8 cellular contexts compared by ENCODE assay signal in the genomic region with DNA sequence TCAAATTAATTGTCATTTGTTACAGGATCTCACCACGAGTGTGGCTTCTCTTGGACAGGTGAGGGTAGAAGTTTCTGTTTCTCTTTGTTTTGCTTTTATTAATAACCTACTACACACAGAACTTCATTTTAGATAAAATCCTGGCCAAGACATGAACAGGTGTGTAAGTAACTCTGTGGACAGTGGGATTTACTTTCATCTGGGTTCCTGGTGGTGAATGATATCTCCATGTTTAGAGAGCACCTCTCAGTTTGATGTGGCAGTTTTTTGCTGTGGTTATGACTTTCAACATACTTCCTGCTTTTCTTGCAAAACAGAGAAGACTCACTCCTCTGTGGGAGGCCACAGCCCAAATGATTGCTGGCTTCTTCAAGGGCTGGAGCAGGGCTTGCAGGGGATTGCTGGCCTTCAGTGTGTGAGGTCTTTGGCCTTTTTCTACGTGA.
DNase-seq lines count a peak whose midpoint lies in the region; ATAC-seq and TF ChIP-seq lines count a peak whose summit lies in the region.

No MANE protein-coding gene starts in this region.

- no peaks in the 10 kb centered on the region for H3K36me3 ChIP-seq in CD8-positive, alpha-beta T cell (ENCODE audit: insufficient read depth, low read length)
- no peaks in the 10 kb centered on the region for H3K36me3 ChIP-seq in mucosa of stomach (ENCODE audit: control insufficient read depth, insufficient read depth, low read length)

- peak; percentile 75 for ATAC-seq in CD8-positive, alpha-beta T cell
- peak; percentile 60 for ATAC-seq in GM21529 (IDR thresholded peaks at IDR 0.05; ENCODE audit: unreplicated experiment)
- ATAC-seq in activated naive CD8-positive, alpha-beta T cell treated with anti-CD3 and anti-CD28 coated beads, Interleukin-2, amount 10 ng/mL, durations not matched to agents 7 days and 5 days (ENCODE audit: low read depth) = peak; percentile 66

- H3K9me3 ChIP-seq in CD8-positive, alpha-beta T cell (ENCODE audit: low read length) = no peaks in the 10 kb centered on the region
- H3K9me3 ChIP-seq in mucosa of stomach (ENCODE audit: control insufficient read depth, low read length) = no peaks in the 10 kb centered on the region

- intact Hi-C loops in CD8-positive, alpha-beta T cell (cut with DNase I, micrococcal nuclease) = no loop called here

- H3K4me3 Mint-ChIP-seq in CD8-positive, alpha-beta T cell = peak overlapping the region; percentile 63
- peak overlapping the region; percentile 75 for H3K4me3 Mint-ChIP-seq in activated naive CD8-positive, alpha-beta T cell treated with anti-CD3 and anti-CD28 coated beads, Interleukin-2, amount 10 ng/mL, durations not matched to agents 7 days and 5 days

- H3K9ac ChIP-seq in mucosa of stomach (ENCODE audit: low read length) = peak overlapping the region; percentile 32

- CTCF ChIA-PET in CD8-positive, alpha-beta T cell (lab: Charles Lee) = interaction anchor here (4.5 to 6.4 kb wide), 2 partner anchors 19 to 270 kb away, joined by 24 to 50 read pairs; no protein-coding TSS in a partner anchor

- peak overlapping the region; percentile 72 for H3K27ac Mint-ChIP-seq in CD8-positive, alpha-beta T cell
- H3K27ac Mint-ChIP-seq in activated naive CD8-positive, alpha-beta T cell treated with anti-CD3 and anti-CD28 coated beads, Interleukin-2, amount 10 ng/mL, durations not matched to agents 7 days and 5 days = peak overlapping the region; percentile 99

- no peaks in the 10 kb centered on the region for H3K27me3 Mint-ChIP-seq in CD8-positive, alpha-beta T cell (ENCODE audit: low read depth)
- no peaks in the 10 kb centered on the region for H3K27me3 Mint-ChIP-seq in activated naive CD8-positive, alpha-beta T cell treated with anti-CD3 and anti-CD28 coated beads, Interleukin-2, amount 10 ng/mL, durations not matched to agents 7 days and 5 days

- no peaks in the 10 kb centered on the region for H3K27me3 ChIP-seq in CD8-positive, alpha-beta T cell (ENCODE audit: insufficient read depth, low read length)
- H3K27me3 ChIP-seq in mucosa of stomach (ENCODE audit: control insufficient read depth, insufficient read depth, low read length) = no peaks in the 10 kb centered on the region

- H3K36me3 Mint-ChIP-seq in CD8-positive, alpha-beta T cell = no peaks in the 10 kb centered on the region
- peaks cover 45% of the 10 kb centered on the region for H3K36me3 Mint-ChIP-seq in activated naive CD8-positive, alpha-beta T cell treated with anti-CD3 and anti-CD28 coated beads, Interleukin-2, amount 10 ng/mL, durations not matched to agents 7 days and 5 days

- POLR2A ChIA-PET in CD8-positive, alpha-beta T cell (lab: Charles Lee) = interaction anchor here (1.4 kb wide), 1 partner anchor 109 kb away, joined by 3 read pairs; no protein-coding TSS in a partner anchor
- POLR2A ChIA-PET in activated naive CD8-positive, alpha-beta T cell treated with anti-CD3 and anti-CD28 coated beads, Interleukin-2, amount 10 ng/mL, durations not matched to agents 7 days and 5 days (lab: Charles Lee) = interaction anchor here (0.6 to 7.3 kb wide), 12 partner anchors 10 to 271 kb away, joined by 3 to 83 read pairs (median 4); partner anchors contain the start of genes CCR1 and CCR2

- no peak for TF ChIP-seq CTCF in CD8-positive, alpha-beta T cell (IDR thresholded peaks at IDR 0.05)

- peaks cover 48% of the 10 kb centered on the region for H3K4me1 Mint-ChIP-seq in CD8-positive, alpha-beta T cell (ENCODE audit: low read depth)
- peaks cover 69% of the 10 kb centered on the region for H3K4me1 Mint-ChIP-seq in activated naive CD8-positive, alpha-beta T cell treated with anti-CD3 and anti-CD28 coated beads, Interleukin-2, amount 10 ng/mL, durations not matched to agents 7 days and 5 days

- peaks cover 27% of the 10 kb centered on the region for H3K4me1 ChIP-seq in CD8-positive, alpha-beta T cell (ENCODE audit: insufficient read depth, low read length)
- H3K4me1 ChIP-seq in mucosa of stomach (ENCODE audit: control insufficient read depth, insufficient read depth, low read length) = peaks cover 13% of the 10 kb centered on the region

- H3K27ac ChIP-seq in CD8-positive, alpha-beta T cell (ENCODE audit: low read depth, low read length) = peak overlapping the region; percentile 3

- peaks cover 4% of the 10 kb centered on the region for H3K9me3 Mint-ChIP-seq in CD8-positive, alpha-beta T cell
- peaks cover 12% of the 10 kb centered on the region for H3K9me3 Mint-ChIP-seq in activated naive CD8-positive, alpha-beta T cell treated with anti-CD3 and anti-CD28 coated beads, Interleukin-2, amount 10 ng/mL, durations not matched to agents 7 days and 5 days

- H3K4me3 ChIP-seq in CD8-positive, alpha-beta T cell (ENCODE audit: low read depth, low read length) = no peak overlapping the region
- H3K4me3 ChIP-seq in mucosa of stomach (ENCODE audit: low read length) = no peak overlapping the region

- peak in 6 of 7 experiments; percentile 19 to 70 (median 35) for DNase-seq in CD8-positive, alpha-beta T cell
- peak; percentile 25 for DNase-seq in NAMALWA (ENCODE audit: low spot score)
- DNase-seq in activated naive CD8-positive, alpha-beta T cell treated with anti-CD3 and anti-CD28 coated beads, Interleukin-2, amount 10 ng/mL, durations not matched to agents 7 days and 5 days = peak; percentile 65
- no peak for DNase-seq in HuH-7.5 (ENCODE audit: low spot score)
- no peak for DNase-seq in NCI-H524 (lab: John Stamatoyannopoulos, UW)
- DNase-seq in RKO (ENCODE audit: low spot score) = no peak

Comparison
In these comparisons a context has a peak if more than half of its experiments do, and no peak if none do; other contexts are left out.
1. DNase-seq: peak in CD8-positive, alpha-beta T cell (6 of 7), NAMALWA (single experiment) and activated naive CD8-positive, alpha-beta T cell treated with anti-CD3 and anti-CD28 coated beads, Interleukin-2, amount 10 ng/mL, durations not matched to agents 7 days and 5 days (single experiment); none in HuH-7.5 (single experiment), NCI-H524 (0 of 2) and RKO (single experiment).
2. Peak in every context shown above with its lines, with median percentiles within 50 percentile points of each other: ATAC-seq.